8 cellular contexts compared by ENCODE assay signal in genomic region chr10:110138197-110138812, GRCh38.
A peak's percentile ranks its signal among the peaks of the same experiment; 100 is the strongest.
DNase-seq lines count a peak whose midpoint lies in the region; ATAC-seq lines count a peak whose summit lies in the region.

No MANE protein-coding gene starts in this region.

- DNase-seq in GDM1 (lab: John Stamatoyannopoulos, UW) (peak; percentile 41), NCI-H1048 (lab: John Stamatoyannopoulos, UW) (peak; percentile 23), SW480 (ENCODE audit: low spot score) (peak; percentile 71), fibroblast of the conjunctiva (ENCODE audit: low read depth) (peak; percentile 60), non-pigmented ciliary epithelial cell (ENCODE audit: low read depth) (peak; percentile 17), NCI-H2107 treated with DMSO at 0.1 percent for 48 hours (lab: John Stamatoyannopoulos, UW; ENCODE audit: unreplicated experiment) (no peak)
- no peak for DNase-seq in effector CD4-positive, alpha-beta T cell

- peak; percentile 61 for ATAC-seq in GM21723 (IDR thresholded peaks at IDR 0.05; ENCODE audit: unreplicated experiment)

Comparison
In these comparisons a context has a peak if more than half of its experiments do, and no peak if none do; other contexts are left out.
1. DNase-seq: peak in GDM1 (single experiment), NCI-H1048 (single experiment), SW480 (single experiment), fibroblast of the conjunctiva (single experiment) and non-pigmented ciliary epithelial cell (single experiment); none in effector CD4-positive, alpha-beta T cell (single experiment) and NCI-H2107 treated with DMSO at 0.1 percent for 48 hours (single experiment).